20 cellular contexts compared by ENCODE assay signal in genomic region chr2:201793631-201794030, GRCh38. TPM values are rescaled to one million over a fixed set of nuclear protein-coding genes. Genes with fewer than 3 reads are reported as not detected.
A peak's percentile ranks its signal among the peaks of the same experiment; 100 is the strongest.
DNase-seq lines count a peak whose midpoint lies in the region; ATAC-seq, FAIRE-seq and TF ChIP-seq lines count a peak whose summit lies in the region.
"Had no signal": no experiment of that assay in that cellular context is flagged by ENCODE, and none has a peak within 500 bp of the region (broad histone marks: within the 10 kb centered on the region; RNA-seq: fewer than 3 reads in every experiment).

No MANE protein-coding gene starts in this region.

- ATAC-seq in HG02610 (IDR thresholded peaks at IDR 0.05; ENCODE audit: unreplicated experiment) (no peak), GM21576 (IDR thresholded peaks at IDR 0.05; ENCODE audit: unreplicated experiment) (no peak)
- ATAC-seq: GM12878 had no signal

- no peaks in the 10 kb centered on the region for H3K36me3 ChIP-seq in keratinocyte (ENCODE audit: control insufficient read depth in 2 of 2, extremely low read depth in 1 of 2, insufficient read depth in 2 of 2, low read length in 2 of 2)
- H3K36me3 ChIP-seq: BE2C had no signal

- no peaks in the 10 kb centered on the region for H3K9me3 ChIP-seq in keratinocyte (ENCODE audit: control insufficient read depth, low read depth, low read length)
- H3K9me3 ChIP-seq: BE2C had no signal

- no peak overlapping the region for H2AFZ ChIP-seq in keratinocyte (ENCODE audit: control insufficient read depth, low read length)

- no peak for TF ChIP-seq CTCF in keratinocyte (optimal IDR thresholded peaks at IDR 0.05 in 1 of 3, IDR thresholded peaks at IDR 0.05 in 1 of 3, conservative IDR thresholded peaks at IDR 0.05 in 1 of 3; ENCODE audit: extremely low read depth in 1 of 3, insufficient read depth in 2 of 3, low read length in 3 of 3)

- no peaks in the 10 kb centered on the region for H3K9me1 ChIP-seq in keratinocyte (ENCODE audit: control insufficient read depth, extremely low read depth, insufficient read depth, low read length)

- peak; percentile 51 for FAIRE-seq in keratinocyte (lab: Jason Lieb, UNC)
- FAIRE-seq: A204.1, D721Med, GM12878, GM18507 had no signal

- no peaks in the 10 kb centered on the region for H3K79me2 ChIP-seq in keratinocyte (ENCODE audit: control insufficient read depth, insufficient read depth, low read length)

- no peak overlapping the region for H3K4me2 ChIP-seq in keratinocyte (ENCODE audit: control insufficient read depth, extremely low read depth, insufficient read depth, low read depth, low read length)

- no peak overlapping the region for H3K4me3 ChIP-seq in keratinocyte (ENCODE audit: control insufficient read depth in 2 of 3, extremely low read depth in 1 of 3, insufficient read depth in 2 of 3, low read depth in 1 of 3, low read length in 3 of 3)
- H3K4me3 ChIP-seq: GM12878 had no signal

- no peak overlapping the region for H3K27ac ChIP-seq in keratinocyte (ENCODE audit: control insufficient read depth, insufficient read depth, low read length)
- H3K27ac ChIP-seq: C4-2B, HL-60 had no signal

- H3K9ac ChIP-seq in keratinocyte (ENCODE audit: control insufficient read depth, extremely low read depth, insufficient read depth, low read length), result no peak overlapping the region

- peaks cover 18% of the 10 kb centered on the region for H3K4me1 ChIP-seq in keratinocyte (ENCODE audit: control insufficient read depth, extremely low read depth, insufficient read depth, low read length)

- DNase-seq in EH (ENCODE audit: low read depth) (peak; percentile 65), GM03348 (ENCODE audit: low spot score) (peak; percentile 10), RPMI7951 (ENCODE audit: low read depth) (peak; percentile 29), keratinocyte (ENCODE audit: low read depth, low spot score) (no peak), germinal center (ENCODE audit: low spot score) (no peak)
- DNase-seq in stimulated activated CD4-positive, alpha-beta T cell treated with anti-CD3 and anti-CD28 coated beads, Interleukin-4, amount 100 ng/mL, for 1 hour, result no peak
- DNase-seq: BE2C; CD4-positive, alpha-beta memory T cell; COR-L47; DMS153; DMS79 treated with DMSO at 0.1 percent for 48 hours; HCEC 1CT had no signal

- H4K20me1 ChIP-seq in keratinocyte (ENCODE audit: control insufficient read depth, extremely low read depth, insufficient read depth, low read length), result no peaks in the 10 kb centered on the region

- dilution Hi-C loops in keratinocyte (cut with MboI; ENCODE audit: extremely low pct_ligation_motif_present, low sequenced_read_pairs), result no loop called here

- H3K27me3 ChIP-seq in keratinocyte (ENCODE audit: control insufficient read depth, extremely low read depth, insufficient read depth, low read length), result no peaks in the 10 kb centered on the region
- H3K27me3 ChIP-seq: BE2C had no signal

RNA-seq across cellular contexts. Expression of gene CDK15, which starts 12.7 kb away (rescaled TPM):
- total RNA-seq in RPMI7951 (2014; rRNA removed; shearing (Covaris generic)), result 59.0 and 67.0 TPM in 2 replicates
- polyA plus RNA-seq in keratinocyte, result 0.35 to 1.4 TPM (median 0.96 TPM) in 3 replicates
- polyA plus RNA-seq in keratinocyte (2011; ENCODE audit: low read depth), result not detected
- polyA plus RNA-seq in keratinocyte (2011; cell fraction: cytosol; rRNA removed), result 0.53 and 1.6 TPM in 2 replicates
- 1.2 and 1.4 TPM in 2 replicates for polyA plus RNA-seq in keratinocyte (2011; cell fraction: nucleus; rRNA removed)
- 0.49 TPM in 1 of 2 replicates, not detected in the other for polyA plus RNA-seq in keratinocyte (2012; ENCODE audit: low replicate concordance)
- 0.48 to 0.86 TPM in 2 of 3 replicates, not detected in the other for polyA minus RNA-seq in keratinocyte
- polyA minus RNA-seq in keratinocyte (2011; cell fraction: cytosol; rRNA and poly(A)+ RNA removed), result not detected
- 0.84 and 1.8 TPM in 2 replicates for polyA minus RNA-seq in keratinocyte (2011; cell fraction: nucleus; rRNA and poly(A)+ RNA removed)
- total RNA-seq: CD4-positive, alpha-beta memory T cell had no signal
- polyA plus RNA-seq: CD4-positive, alpha-beta memory T cell had no signal

RNA-seq across cellular contexts. Expression of gene ALS2, which starts 12.9 kb away (rescaled TPM):
- 25.9 and 26.4 TPM in 2 replicates for total RNA-seq in RPMI7951 (2014; rRNA removed; shearing (Covaris generic))
- 21.3 to 25.8 TPM (median 23.4 TPM) in 3 replicates for polyA plus RNA-seq in keratinocyte
- polyA plus RNA-seq in keratinocyte (2011; ENCODE audit: low read depth), result 13.1 TPM
- polyA plus RNA-seq in keratinocyte (2011; cell fraction: cytosol; rRNA removed), result 13.3 and 20.6 TPM in 2 replicates
- polyA plus RNA-seq in keratinocyte (2011; cell fraction: nucleus; rRNA removed), result 39.2 and 42.3 TPM in 2 replicates
- polyA plus RNA-seq in keratinocyte (2012; ENCODE audit: low replicate concordance), result 7.5 and 19.9 TPM in 2 replicates
- polyA minus RNA-seq in keratinocyte, result 20.3 to 44.0 TPM (median 39.9 TPM) in 3 replicates
- polyA minus RNA-seq in keratinocyte (2011; cell fraction: cytosol; rRNA and poly(A)+ RNA removed), result 16.1 TPM
- 34.5 and 72.0 TPM in 2 replicates for polyA minus RNA-seq in keratinocyte (2011; cell fraction: nucleus; rRNA and poly(A)+ RNA removed)

Comparison
In these comparisons a context has a peak if more than half of its experiments do, and no peak if none do; other contexts are left out.
1. DNase-seq: peak in EH (single experiment), GM03348 (single experiment) and RPMI7951 (single experiment); none in keratinocyte (single experiment), stimulated activated CD4-positive, alpha-beta T cell treated with anti-CD3 and anti-CD28 coated beads, Interleukin-4, amount 100 ng/mL, for 1 hour (single experiment) and germinal center (single experiment).